ENCODE assay signal across 27 cellular contexts in genomic region chr1:39828734-39829133, GRCh38. TPM values are rescaled to one million over a fixed set of nuclear protein-coding genes. Genes with fewer than 3 reads are reported as not detected.
DNase-seq lines count a peak whose midpoint lies in the region; ATAC-seq, FAIRE-seq and TF ChIP-seq lines count a peak whose summit lies in the region.
"Had no signal": no experiment of that assay in that cellular context is flagged by ENCODE, and none has a peak within 500 bp of the region (broad histone marks: within the 10 kb centered on the region; RNA-seq: fewer than 3 reads in every experiment).

No MANE protein-coding gene starts in this region.

- TF ChIP-seq CTCF in mammary epithelial cell (conservative IDR thresholded peaks at IDR 0.05 in 1 of 2, IDR thresholded peaks at IDR 0.05 in 1 of 2; ENCODE audit: extremely low read depth in 1 of 2, insufficient read depth in 1 of 2, low read depth in 1 of 2, low read length in 2 of 2) (no peak), MCF 10A (IDR thresholded peaks at IDR 0.05; ENCODE audit: unreplicated experiment) (no peak), epithelial cell of esophagus (IDR thresholded peaks at IDR 0.05; ENCODE audit: insufficient read depth, low read depth, low read length, missing control alignments) (no peak), keratinocyte (optimal IDR thresholded peaks at IDR 0.05 in 1 of 3, IDR thresholded peaks at IDR 0.05 in 1 of 3, conservative IDR thresholded peaks at IDR 0.05 in 1 of 3; ENCODE audit: extremely low read depth in 1 of 3, insufficient read depth in 2 of 3, low read length in 3 of 3) (no peak), neural cell (IDR thresholded peaks at IDR 0.05; ENCODE audit: poor library complexity, severe bottlenecking) (no peak), sigmoid colon (IDR thresholded peaks at IDR 0.05) (no peak)

- H3K36me3 ChIP-seq in mammary epithelial cell (ENCODE audit: insufficient read depth, low read length): no peaks in the 10 kb centered on the region
- H3K36me3 ChIP-seq in keratinocyte (ENCODE audit: control insufficient read depth in 2 of 2, extremely low read depth in 1 of 2, insufficient read depth in 2 of 2, low read length in 2 of 2): no peaks in the 10 kb centered on the region
- H3K36me3 ChIP-seq in neural cell (ENCODE audit: insufficient read depth, low read length): no peaks in the 10 kb centered on the region
- H3K36me3 ChIP-seq in sigmoid colon: no peaks in the 10 kb centered on the region
- H3K36me3 ChIP-seq: BE2C; BLaER1 treated with 17β-estradiol and CSF1 and Interleukin-3, amounts not matched to agents 10 nM and 100 nM had no signal

- in situ Hi-C loops in mammary epithelial cell (cut with MboI; ENCODE audit: low sequenced_read_pairs in 2 of 2): loop anchor here in 1 of 2 donors (10.0 kb wide), 2 partner anchors 66 to 146 kb away; no protein-coding TSS in a partner anchor

- H3K9me3 ChIP-seq in mammary epithelial cell (replicated peaks; ENCODE audit: insufficient read depth, low read length): no peaks in the 10 kb centered on the region
- no peaks in the 10 kb centered on the region for H3K9me3 ChIP-seq in keratinocyte (ENCODE audit: control insufficient read depth, low read depth, low read length)
- H3K9me3 ChIP-seq in neural cell (ENCODE audit: low read length): no peaks in the 10 kb centered on the region
- H3K9me3 ChIP-seq in sigmoid colon: no peaks in the 10 kb centered on the region
- H3K9me3 ChIP-seq: A549; BE2C; BLaER1 treated with 17β-estradiol and CSF1 and Interleukin-3, amounts not matched to agents 10 nM and 100 nM had no signal

- TF ChIP-seq RAD21 in neural cell (conservative IDR thresholded peaks at IDR 0.05): no peak

- H3F3A ChIP-seq in neural cell (ENCODE audit: insufficient read depth, low read length, poor library complexity, severe bottlenecking): no peaks in the 10 kb centered on the region

- H3K79me2 ChIP-seq in mammary epithelial cell (ENCODE audit: insufficient read depth, low read length) (no peaks in the 10 kb centered on the region), keratinocyte (ENCODE audit: control insufficient read depth, insufficient read depth, low read length) (no peaks in the 10 kb centered on the region), neural cell (replicated peaks; ENCODE audit: insufficient read depth, low read length) (no peaks in the 10 kb centered on the region)

- TF ChIP-seq POLR2A in sigmoid colon (IDR thresholded peaks at IDR 0.05): no peak

- no peak for ATAC-seq in HG03354 (IDR thresholded peaks at IDR 0.05; ENCODE audit: poor library complexity, severe bottlenecking, unreplicated experiment)
- ATAC-seq: A549, GM12878, GM23338, HCT116 had no signal

- peaks cover 14% of the 10 kb centered on the region for H3K27me3 Mint-ChIP-seq in MCF 10A (ENCODE audit: insufficient read depth, unreplicated experiment)

- H4K20me1 ChIP-seq in mammary epithelial cell (ENCODE audit: insufficient read depth, low read length): no peaks in the 10 kb centered on the region
- no peaks in the 10 kb centered on the region for H4K20me1 ChIP-seq in keratinocyte (ENCODE audit: control insufficient read depth, extremely low read depth, insufficient read depth, low read length)
- no peaks in the 10 kb centered on the region for H4K20me1 ChIP-seq in neural cell (ENCODE audit: insufficient read depth)
- H4K20me1 ChIP-seq: BLaER1 treated with 17β-estradiol and CSF1 and Interleukin-3, amounts not matched to agents 10 nM and 100 nM had no signal

- peaks cover 6% of the 10 kb centered on the region for H3K9me3 Mint-ChIP-seq in MCF 10A (ENCODE audit: unreplicated experiment)
- H3K9me3 Mint-ChIP-seq: CD4-positive, alpha-beta T cell; CD8-positive, alpha-beta memory T cell; GM23338; H9 had no signal

- H3K9me2 ChIP-seq in neural cell (ENCODE audit: insufficient read depth, low read length): no peaks in the 10 kb centered on the region

- dilution Hi-C loops in mammary epithelial cell (cut with HindIII; ENCODE audit: low sequenced_read_pairs): no loop called here
- dilution Hi-C loops in keratinocyte (cut with MboI; ENCODE audit: extremely low pct_ligation_motif_present, low sequenced_read_pairs): no loop called here

- H3K9ac ChIP-seq in mammary epithelial cell (ENCODE audit: insufficient read depth, low read length) (no peak overlapping the region), keratinocyte (ENCODE audit: control insufficient read depth, extremely low read depth, insufficient read depth, low read length) (no peak overlapping the region), neural cell (ENCODE audit: low read length) (no peak overlapping the region)
- H3K9ac ChIP-seq: BLaER1 treated with 17β-estradiol and CSF1 and Interleukin-3, amounts not matched to agents 10 nM and 100 nM had no signal

- H3K4me1 ChIP-seq in mammary epithelial cell (ENCODE audit: insufficient read depth, low read length) (no peaks in the 10 kb centered on the region), keratinocyte (ENCODE audit: control insufficient read depth, extremely low read depth, insufficient read depth, low read length) (peaks cover 21% of the 10 kb centered on the region), sigmoid colon (no peaks in the 10 kb centered on the region)
- H3K4me1 ChIP-seq: A549, BE2C had no signal

- intact Hi-C loops in mammary epithelial cell (cut with micrococcal nuclease) (no loop called here), MCF 10A (cut with micrococcal nuclease) (no loop called here), sigmoid colon (cut with DNase I) (loop anchor here (5.0 kb wide), 1 partner anchor 204 kb away; no protein-coding TSS in a partner anchor)

- TF ChIP-seq EP300 in neural cell (conservative IDR thresholded peaks at IDR 0.05; ENCODE audit: poor library complexity, severe bottlenecking): no peak
- no peak for TF ChIP-seq EP300 in sigmoid colon (IDR thresholded peaks at IDR 0.05)

- POLR2A ChIA-PET in MCF 10A (lab: Yijun Ruan, JAX): interaction anchor here (1.4 kb wide), 1 partner anchor 10 kb away, joined by 5 read pairs; no protein-coding TSS in a partner anchor

- CTCF ChIA-PET in mammary epithelial cell (lab: Charles Lee; ENCODE audit: low non-redundant PET): no interaction called here
- CTCF ChIA-PET in MCF 10A (lab: Yijun Ruan, JAX): interaction anchor here (0.7 to 1.0 kb wide), 2 partner anchors 129 to 155 kb away, joined by 3 to 4 read pairs; no protein-coding TSS in a partner anchor

- no peak overlapping the region for H3K27ac ChIP-seq in mammary epithelial cell (ENCODE audit: insufficient read depth, low read depth, low read length)
- H3K27ac ChIP-seq in keratinocyte (ENCODE audit: control insufficient read depth, insufficient read depth, low read length): no peak overlapping the region
- H3K27ac ChIP-seq in neural cell (ENCODE audit: low read length): no peak overlapping the region
- no peak overlapping the region for H3K27ac ChIP-seq in sigmoid colon
- H3K27ac ChIP-seq: A549; BLaER1 treated with 17β-estradiol and CSF1 and Interleukin-3, amounts not matched to agents 10 nM and 100 nM had no signal

- peak; percentile 27 for DNase-seq in mammary epithelial cell
- DNase-seq in MCF 10A (ENCODE audit: unreplicated experiment): no peak
- DNase-seq in epithelial cell of esophagus (ENCODE audit: low read depth): peak; percentile 70
- peak; percentile 19 for DNase-seq in keratinocyte (ENCODE audit: low read depth, low spot score)
- DNase-seq in sigmoid colon: no peak
- no peak for DNase-seq in middle frontal gyrus (ENCODE audit: extremely low spot score, low spot score)
- DNase-seq: 8988T; ACHN; AML-193; BE2C; CD4-positive, alpha-beta T cell; CD8-positive, alpha-beta memory T cell; DMS 273 treated with DMSO at 0.1 percent for 48 hours; DMS79; EL; GDM1; H9; HFFc6 had no signal

- BruUV-seq in mammary epithelial cell (replicated peaks; lab: Mats Ljungman, UMichigan) (no TSS peak), MCF 10A (replicated peaks; lab: Mats Ljungman, UMichigan) (no TSS peak)

- WGBS in mammary epithelial cell (ENCODE audit: low coverage, missing lambda C conversion rate): 93% methylated on average over 2 of the region's 2 CpGs
- WGBS in sigmoid colon, 2 donors: 86 to 92% methylated on average over 2 of the region's 2 CpGs

- no peaks in the 10 kb centered on the region for H3K4me1 Mint-ChIP-seq in MCF 10A (ENCODE audit: insufficient read depth, unreplicated experiment)
- H3K4me1 Mint-ChIP-seq: CD8-positive, alpha-beta memory T cell had no signal

- H2AFZ ChIP-seq in mammary epithelial cell (ENCODE audit: low read depth, low read length) (no peak overlapping the region), keratinocyte (ENCODE audit: control insufficient read depth, low read length) (no peak overlapping the region), neural cell (ENCODE audit: low read depth, low read length) (no peak overlapping the region)
- H2AFZ ChIP-seq: GM23338 had no signal

- no peak overlapping the region for H3K27ac Mint-ChIP-seq in MCF 10A (ENCODE audit: low read depth, unreplicated experiment)
- H3K27ac Mint-ChIP-seq: CD14-positive monocyte; CD4-positive, alpha-beta T cell; CD8-positive, alpha-beta memory T cell; GM23338; H9; HFFc6 had no signal

- no peak overlapping the region for H3K4me3 Mint-ChIP-seq in MCF 10A (ENCODE audit: unreplicated experiment)
- H3K4me3 Mint-ChIP-seq: CD14-positive monocyte; CD4-positive, alpha-beta T cell; CD8-positive, alpha-beta memory T cell; GM23338; H9; HFFc6 had no signal

- H3K36me3 Mint-ChIP-seq in MCF 10A (ENCODE audit: insufficient read depth, unreplicated experiment): no peaks in the 10 kb centered on the region
- H3K36me3 Mint-ChIP-seq: CD8-positive, alpha-beta memory T cell had no signal

- H3K27me3 ChIP-seq in mammary epithelial cell (ENCODE audit: insufficient read depth, low read length) (no peaks in the 10 kb centered on the region), keratinocyte (ENCODE audit: control insufficient read depth, extremely low read depth, insufficient read depth, low read length) (no peaks in the 10 kb centered on the region), neural cell (ENCODE audit: insufficient read depth, low read depth, low read length) (no peaks in the 10 kb centered on the region), sigmoid colon (peaks cover 0 to 14% (median 0%) of the 10 kb centered on the region in 3 donors)
- H3K27me3 ChIP-seq: BE2C; BLaER1 treated with 17β-estradiol and CSF1 and Interleukin-3, amounts not matched to agents 10 nM and 100 nM had no signal

- no peaks in the 10 kb centered on the region for H3K9me1 ChIP-seq in keratinocyte (ENCODE audit: control insufficient read depth, extremely low read depth, insufficient read depth, low read length)

- FAIRE-seq in keratinocyte (lab: Jason Lieb, UNC): peak; percentile 71
- FAIRE-seq: A549, GM12878 had no signal

- no peak overlapping the region for H3K4me2 ChIP-seq in mammary epithelial cell (ENCODE audit: insufficient read depth, low read depth, low read length)
- H3K4me2 ChIP-seq in keratinocyte (ENCODE audit: control insufficient read depth, extremely low read depth, insufficient read depth, low read depth, low read length): no peak overlapping the region
- H3K4me2 ChIP-seq in neural cell (ENCODE audit: low read length): no peak overlapping the region
- H3K4me2 ChIP-seq: A549; BLaER1 treated with 17β-estradiol and CSF1 and Interleukin-3, amounts not matched to agents 10 nM and 100 nM; GM23338 had no signal

- no peak overlapping the region for H3K4me3 ChIP-seq in mammary epithelial cell (replicated peaks in 1 of 3; ENCODE audit: insufficient read depth in 1 of 3, low read depth in 2 of 3, low read length in 3 of 3)
- H3K4me3 ChIP-seq in epithelial cell of esophagus (ENCODE audit: low read length): no peak overlapping the region
- no peak overlapping the region for H3K4me3 ChIP-seq in keratinocyte (ENCODE audit: control insufficient read depth in 2 of 3, extremely low read depth in 1 of 3, insufficient read depth in 2 of 3, low read depth in 1 of 3, low read length in 3 of 3)
- no peak overlapping the region for H3K4me3 ChIP-seq in neural cell (ENCODE audit: low read length)
- no peak overlapping the region for H3K4me3 ChIP-seq in sigmoid colon
- H3K4me3 ChIP-seq: A549; BLaER1 treated with 17β-estradiol and CSF1 and Interleukin-3, amounts not matched to agents 10 nM and 100 nM; GM12878; GM23338 had no signal

RNA-seq across cellular contexts. Expression of gene BMP8B, which starts 40.1 kb away (rescaled TPM):
- total RNA-seq in mammary epithelial cell (not detected), MCF 10A (2022) (0.21 and 0.52 TPM in 2 replicates), sigmoid colon (1 to 10 TPM in 1 of 4 donors, under 1 TPM in 3; 0.16 to 2.1 (median 0.68) TPM)
- polyA plus RNA-seq in mammary epithelial cell (0.06 TPM), keratinocyte (0.03 to 0.04 TPM in 2 of 3 replicates, not detected in the other), neural cell (0.04 TPM in 1 of 2 replicates, not detected in the other), sigmoid colon (1 to 10 TPM; 3.0 to 4.6 (median 3.0) TPM)
- polyA minus RNA-seq in mammary epithelial cell (not detected), keratinocyte (not detected in 3 replicates), neural cell (not detected in 2 replicates)
- 0.07 TPM for polyA plus RNA-seq in keratinocyte (2011; ENCODE audit: low read depth)
- polyA plus RNA-seq in keratinocyte (2011; cell fraction: cytosol; rRNA removed): not detected in 2 replicates
- 0.03 TPM in 1 of 2 replicates, not detected in the other for polyA plus RNA-seq in keratinocyte (2011; cell fraction: nucleus; rRNA removed)
- polyA plus RNA-seq in keratinocyte (2012; ENCODE audit: low replicate concordance): 0.02 and 0.27 TPM in 2 replicates
- not detected for polyA minus RNA-seq in keratinocyte (2011; cell fraction: cytosol; rRNA and poly(A)+ RNA removed)
- not detected in 2 replicates for polyA minus RNA-seq in keratinocyte (2011; cell fraction: nucleus; rRNA and poly(A)+ RNA removed)
- total RNA-seq: HFFc6 had no signal

RNA-seq across cellular contexts. Expression of gene TRIT1, which starts 54.6 kb away (rescaled TPM):
- total RNA-seq in mammary epithelial cell: 10 to 100 TPM; 21.3 to 24.6 TPM
- 15.4 TPM for polyA plus RNA-seq in mammary epithelial cell
- polyA minus RNA-seq in mammary epithelial cell: 16.6 TPM
- 27.4 and 30.6 TPM in 2 replicates for total RNA-seq in MCF 10A (2022)
- polyA plus RNA-seq in keratinocyte: 19.6 to 27.0 TPM (median 21.2 TPM) in 3 replicates
- 27.3 TPM for polyA plus RNA-seq in keratinocyte (2011; ENCODE audit: low read depth)
- 13.0 and 19.5 TPM in 2 replicates for polyA plus RNA-seq in keratinocyte (2011; cell fraction: cytosol; rRNA removed)
- polyA plus RNA-seq in keratinocyte (2011; cell fraction: nucleus; rRNA removed): 30.1 and 38.7 TPM in 2 replicates
- polyA plus RNA-seq in keratinocyte (2012; ENCODE audit: low replicate concordance): 15.8 and 18.6 TPM in 2 replicates
- polyA minus RNA-seq in keratinocyte: 7.8 to 27.4 TPM (median 19.6 TPM) in 3 replicates
- 14.4 TPM for polyA minus RNA-seq in keratinocyte (2011; cell fraction: cytosol; rRNA and poly(A)+ RNA removed)
- polyA minus RNA-seq in keratinocyte (2011; cell fraction: nucleus; rRNA and poly(A)+ RNA removed): 14.7 and 20.9 TPM in 2 replicates
- polyA plus RNA-seq in neural cell: 72.2 and 90.6 TPM in 2 replicates
- polyA minus RNA-seq in neural cell: 61.0 and 66.2 TPM in 2 replicates
- total RNA-seq in sigmoid colon: 10 to 100 TPM; 12.5 to 24.6 (median 18.4) TPM
- 10 to 100 TPM in 1 of 3 donors, 1 to 10 TPM in 2; 7.2 to 12.6 (median 7.2) TPM for polyA plus RNA-seq in sigmoid colon

RNA-seq across cellular contexts. Expression of gene OXCT2, which starts 57.6 kb away (rescaled TPM):
- total RNA-seq in mammary epithelial cell: 1 to 10 TPM in 1 of 2 donors, under 1 TPM in 1; 0.28 to 1.7 TPM
- polyA plus RNA-seq in mammary epithelial cell: 0.27 TPM
- not detected for polyA minus RNA-seq in mammary epithelial cell
- total RNA-seq in MCF 10A (2022): not detected in 2 replicates
- 0.08 TPM in 1 of 3 replicates, not detected in the others for polyA plus RNA-seq in keratinocyte
- polyA plus RNA-seq in keratinocyte (2011; ENCODE audit: low read depth): 0.66 TPM
- 0.04 and 0.05 TPM in 2 replicates for polyA plus RNA-seq in keratinocyte (2011; cell fraction: cytosol; rRNA removed)
- polyA plus RNA-seq in keratinocyte (2011; cell fraction: nucleus; rRNA removed): 0.22 and 0.37 TPM in 2 replicates
- 0.09 TPM in 1 of 2 replicates, not detected in the other for polyA plus RNA-seq in keratinocyte (2012; ENCODE audit: low replicate concordance)
- polyA minus RNA-seq in keratinocyte: not detected in 3 replicates
- polyA minus RNA-seq in keratinocyte (2011; cell fraction: cytosol; rRNA and poly(A)+ RNA removed): not detected
- polyA minus RNA-seq in keratinocyte (2011; cell fraction: nucleus; rRNA and poly(A)+ RNA removed): not detected in 2 replicates
- polyA plus RNA-seq in neural cell: not detected in 2 replicates
- 0.49 TPM in 1 of 2 replicates, not detected in the other for polyA minus RNA-seq in neural cell
- 1 to 10 TPM in 1 of 4 donors, under 1 TPM in 3; 0.55 to 2.0 (median 0.85) TPM for total RNA-seq in sigmoid colon
- polyA plus RNA-seq in sigmoid colon: 1 to 10 TPM in 1 of 3 donors, not detected in 2; 1.5 TPM
- total RNA-seq: CD4-positive, alpha-beta T cell; H4 had no signal
- polyA plus RNA-seq: CD8-positive, alpha-beta memory T cell had no signal

Comparison
In these comparisons a context has a peak if more than half of its experiments do, and no peak if none do; other contexts are left out.
1. DNase-seq: peak in mammary epithelial cell (single experiment), epithelial cell of esophagus (single experiment) and keratinocyte (single experiment); none in MCF 10A (single experiment), sigmoid colon (single experiment) and middle frontal gyrus (single experiment).